ENCODE assay signal across 30 cellular contexts in genomic region chr2:235059161-235059560, GRCh38.
"Had no signal": no experiment of that assay in that cellular context is flagged by ENCODE, and none has a peak within 500 bp of the region (broad histone marks: within the 10 kb centered on the region; RNA-seq: fewer than 3 reads in every experiment).

No MANE protein-coding gene starts in this region.

- DNase-seq: activated CD4-positive, alpha-beta T cell treated with anti-CD3 and anti-CD28 coated beads, Interleukin-2, amount 10 ng/mL, durations not matched to agents 24 days and 14 days; activated CD4-positive, alpha-beta T cell treated with anti-CD3 and anti-CD28 coated beads, Interleukin-2, amount 50 U/mL, for 4 hours; activated CD8-positive, alpha-beta T cell treated with anti-CD3 and anti-CD28 coated beads for 36 hours; activated gamma-delta T cell treated with Interleukin-2 at 50 U/mL for 16 hours; activated naive CD4-positive, alpha-beta T cell treated with anti-CD3 and anti-CD28 coated beads for 36 hours; activated T-cell treated with anti-CD3 and anti-CD28 coated beads, Interleukin-2, amount 50 U/mL, for 1 hour; adrenal gland; anterior cingulate cortex; brain microvascular endothelial cell; central memory CD4-positive, alpha-beta T cell; NCI-H1092; NCI-H146; NCI-H187; NCI-H2029 treated with DMSO at 0.1 percent for 48 hours; NCI-H2107; NCI-H2171; NCI-H510A; NK-92 treated with Interleukin-12 subunit alpha and Interleukin-12 subunit beta, amount 100 ng/mL, for 24 hours; PC-9; SIG-M5; SW 1271 had no signal

- H2AFZ ChIP-seq: PC-9 had no signal

- ATAC-seq: activated CD8-positive, alpha-beta T cell treated with anti-CD3 and anti-CD28 coated beads for 36 hours; activated naive CD4-positive, alpha-beta T cell treated with anti-CD3 and anti-CD28 coated beads, Interleukin-2, amount 50 U/mL, for 72 hours; Right ventricle myocardium inferior had no signal

- H3K36me3 Mint-ChIP-seq: activated naive CD4-positive, alpha-beta T cell treated with anti-CD3 and anti-CD28 coated beads, Interleukin-2, amount 50 U/mL, for 72 hours had no signal

- H3K4me3 ChIP-seq: adrenal gland, PC-9 had no signal

- H3K27me3 Mint-ChIP-seq: activated CD4-positive, alpha-beta T cell treated with anti-CD3 and anti-CD28 coated beads, Interleukin-2, amount 10 ng/mL, durations not matched to agents 24 days and 14 days; activated CD8-positive, alpha-beta T cell treated with anti-CD3 and anti-CD28 coated beads for 36 hours had no signal

- H3K9me3 ChIP-seq: adrenal gland had no signal

- H3K4me2 ChIP-seq: PC-9 had no signal

- H3K9me3 Mint-ChIP-seq: activated CD4-positive, alpha-beta T cell treated with anti-CD3 and anti-CD28 coated beads, Interleukin-2, amount 10 ng/mL, durations not matched to agents 24 days and 14 days; activated CD8-positive, alpha-beta T cell treated with anti-CD3 and anti-CD28 coated beads for 36 hours; activated naive CD4-positive, alpha-beta T cell treated with anti-CD3 and anti-CD28 coated beads for 36 hours; activated naive CD4-positive, alpha-beta T cell treated with anti-CD3 and anti-CD28 coated beads, Interleukin-2, amount 50 U/mL, for 72 hours; activated T-helper 2 cell treated with anti-CD3 and anti-CD28 coated beads, Interferon-gamma antibody, Interleukin-2, Interleukin-4, amounts not matched to agents 10 μg/mL and 5 μg/mL and 100 μg/mL, durations not matched to agents 14 hours and 24 hours and 36 hours; T-helper 1 cell treated with Interleukin-12 subunit alpha and Interleukin-12 subunit beta and Interleukin-4 antibody, amounts not matched to agents 30 μg/mL and 1 μg/mL, for 36 hours; T-helper 2 cell treated with Interferon-gamma antibody and Interleukin-4, amounts not matched to agents 5 μg/mL and 100 μg/mL, for 36 hours had no signal

- H3K27ac ChIP-seq: adrenal gland, brain microvascular endothelial cell, PC-9, RWPE1 had no signal

- H3K27me3 ChIP-seq: adrenal gland, brain microvascular endothelial cell had no signal

- H3K4me1 Mint-ChIP-seq: activated CD4-positive, alpha-beta T cell treated with anti-CD3 and anti-CD28 coated beads, Interleukin-2, amount 10 ng/mL, durations not matched to agents 24 days and 14 days had no signal

- H3K4me1 ChIP-seq: adrenal gland had no signal

- FAIRE-seq: colon, RCC 7860, TTC549 had no signal

- H3K27ac Mint-ChIP-seq: activated CD4-positive, alpha-beta T cell treated with anti-CD3 and anti-CD28 coated beads, Interleukin-2, amount 10 ng/mL, durations not matched to agents 24 days and 14 days; activated CD8-positive, alpha-beta T cell treated with anti-CD3 and anti-CD28 coated beads for 36 hours; activated naive CD4-positive, alpha-beta T cell treated with anti-CD3 and anti-CD28 coated beads for 36 hours; activated naive CD4-positive, alpha-beta T cell treated with anti-CD3 and anti-CD28 coated beads, Interleukin-2, amount 50 U/mL, for 72 hours; activated T-helper 2 cell treated with anti-CD3 and anti-CD28 coated beads, Interferon-gamma antibody, Interleukin-2, Interleukin-4, amounts not matched to agents 10 μg/mL and 5 μg/mL and 100 μg/mL, durations not matched to agents 14 hours and 24 hours and 36 hours; T-helper 1 cell treated with Interleukin-12 subunit alpha and Interleukin-12 subunit beta and Interleukin-4 antibody, amounts not matched to agents 30 μg/mL and 1 μg/mL, for 36 hours; T-helper 2 cell treated with Interferon-gamma antibody and Interleukin-4, amounts not matched to agents 5 μg/mL and 100 μg/mL, for 36 hours had no signal

- H3K4me3 Mint-ChIP-seq: activated CD4-positive, alpha-beta T cell treated with anti-CD3 and anti-CD28 coated beads, Interleukin-2, amount 10 ng/mL, durations not matched to agents 24 days and 14 days; activated CD8-positive, alpha-beta T cell treated with anti-CD3 and anti-CD28 coated beads for 36 hours; activated naive CD4-positive, alpha-beta T cell treated with anti-CD3 and anti-CD28 coated beads for 36 hours; T-helper 1 cell treated with Interleukin-12 subunit alpha and Interleukin-12 subunit beta and Interleukin-4 antibody, amounts not matched to agents 30 μg/mL and 1 μg/mL, for 36 hours; T-helper 2 cell treated with Interferon-gamma antibody and Interleukin-4, amounts not matched to agents 5 μg/mL and 100 μg/mL, for 36 hours had no signal
